8 cellular contexts compared by ENCODE assay signal in the genomic region with DNA sequence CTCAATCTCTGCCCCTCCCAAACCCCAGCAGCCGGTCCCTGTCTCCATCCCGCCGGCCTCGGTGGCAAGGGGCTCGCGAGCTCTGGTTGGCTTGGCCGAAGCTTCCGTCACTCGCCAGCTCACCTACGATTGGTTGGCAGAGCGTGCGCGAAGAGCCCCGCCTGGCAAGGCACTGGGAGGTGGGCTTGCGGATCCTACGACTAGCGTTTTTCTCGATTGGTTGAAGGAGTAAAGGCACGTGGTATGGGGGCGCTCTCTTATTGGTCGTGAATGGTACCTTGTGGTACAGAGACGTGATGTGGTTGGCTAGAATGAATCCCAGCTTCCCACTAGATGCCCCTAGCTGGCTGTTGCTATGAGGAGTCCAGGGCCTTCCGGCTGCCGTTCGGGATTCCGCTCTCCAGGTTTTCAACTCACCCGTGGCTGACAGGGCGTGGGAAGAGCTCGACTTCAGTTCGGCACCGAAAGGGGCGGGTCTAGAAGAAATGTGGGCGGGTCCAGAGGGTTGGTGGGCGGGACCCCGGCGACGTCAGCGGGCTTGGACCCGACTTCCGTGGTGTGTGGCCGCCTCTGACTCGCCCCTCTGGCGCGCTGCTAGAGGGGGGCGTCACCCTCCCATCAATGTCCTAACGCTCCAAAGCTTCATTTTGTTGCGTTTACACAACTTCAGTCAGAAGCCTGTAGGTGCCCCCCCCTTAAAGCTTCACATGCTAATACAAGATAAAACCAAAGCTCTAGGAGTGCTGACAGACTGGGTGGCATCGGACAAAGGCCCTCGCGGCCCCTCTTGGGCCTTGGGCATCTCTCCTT. TPM values are rescaled to one million over a fixed set of nuclear protein-coding genes. Genes with fewer than 3 reads are reported as not detected.
DNase-seq lines count a peak whose midpoint lies in the region; ATAC-seq and TF ChIP-seq lines count a peak whose summit lies in the region.

No MANE protein-coding gene starts in this region.

- peaks cover 2% of the 10 kb centered on the region for H3K36me3 Mint-ChIP-seq in T-helper 17 cell (ENCODE audit: low read depth)

- H3K4me3 Mint-ChIP-seq in T-helper 17 cell: peak overlapping the region; percentile 98

- peaks cover 15% of the 10 kb centered on the region for H3K27me3 Mint-ChIP-seq in T-helper 17 cell

- H3K4me1 Mint-ChIP-seq in T-helper 17 cell: peaks cover 18% of the 10 kb centered on the region

- no peaks in the 10 kb centered on the region for H3K36me3 ChIP-seq in left ventricle myocardium inferior
- no peaks in the 10 kb centered on the region for H3K36me3 ChIP-seq in upper lobe of right lung

- DNase-seq in NCI-H1694 treated with DMSO at 0.1 percent for 48 hours (lab: John Stamatoyannopoulos, UW) (peak; percentile 99), T-helper 17 cell (peak; percentile 91 to 99 (median 97)), left ventricle myocardium inferior (peak; percentile 98), posterior vena cava (ENCODE audit: low spot score) (peak; percentile 99), upper lobe of right lung (peak; percentile 98)

- no peak for TF ChIP-seq CTCF in left ventricle myocardium inferior (IDR thresholded peaks at IDR 0.05; ENCODE audit: borderline replicate concordance)
- no peak for TF ChIP-seq CTCF in upper lobe of right lung (IDR thresholded peaks at IDR 0.05)

- no peaks in the 10 kb centered on the region for H3K9me3 ChIP-seq in T-helper 17 cell (ENCODE audit: control insufficient read depth, low read length, poor library complexity, severe bottlenecking)
- H3K9me3 ChIP-seq in left ventricle myocardium inferior (replicated peaks): no peaks in the 10 kb centered on the region
- H3K9me3 ChIP-seq in upper lobe of right lung: no peaks in the 10 kb centered on the region

- peak; percentile 78 for ATAC-seq in GM18498 (IDR thresholded peaks at IDR 0.05; ENCODE audit: unreplicated experiment)
- ATAC-seq in HG02938 (IDR thresholded peaks at IDR 0.05; ENCODE audit: unreplicated experiment): peak; percentile 87
- ATAC-seq in T-helper 17 cell: peak; percentile 83
- peak; percentile 92 for ATAC-seq in upper lobe of right lung

- H3K27me3 ChIP-seq in left ventricle myocardium inferior (ENCODE audit: low read depth) (no peaks in the 10 kb centered on the region), upper lobe of right lung (no peaks in the 10 kb centered on the region)

- peak overlapping the region; percentile 95 for H3K4me3 ChIP-seq in left ventricle myocardium inferior
- H3K4me3 ChIP-seq in upper lobe of right lung: peak overlapping the region; percentile 91

- peak overlapping the region; percentile 99 for H3K27ac Mint-ChIP-seq in T-helper 17 cell

- intact Hi-C loops in left ventricle myocardium inferior (cut with micrococcal nuclease) (no loop called here), posterior vena cava (cut with DNase I) (no loop called here), upper lobe of right lung (cut with DNase I) (no loop called here)

- peaks cover 53% of the 10 kb centered on the region for H3K4me1 ChIP-seq in left ventricle myocardium inferior
- peaks cover 21% of the 10 kb centered on the region for H3K4me1 ChIP-seq in upper lobe of right lung

- H3K27ac ChIP-seq in angular gyrus (ENCODE audit: low read depth, low read length) (peak overlapping the region; percentile 99), left ventricle myocardium inferior (replicated peaks) (peak overlapping the region; percentile 100), upper lobe of right lung (peak overlapping the region; percentile 99)

RNA-seq across cellular contexts. Expression of a gene that starts 0.8 kb away (rescaled TPM):
- total RNA-seq in T-helper 17 cell (10 to 100 TPM; 15.3 to 16.2 TPM), left ventricle myocardium inferior (15.1 TPM), posterior vena cava (10 to 100 TPM; 34.0 to 42.8 TPM), upper lobe of right lung (60.5 TPM)

Comparison
In these comparisons a context has a peak if more than half of its experiments do, and no peak if none do; other contexts are left out.
1. Peak in every context shown above with its lines: DNase-seq, ATAC-seq, H3K4me3 ChIP-seq and H3K27ac ChIP-seq.